In genomic region chr18:46334200-46334553, GRCh38 we compare ENCODE assay signal across 8 cellular contexts.
DNase-seq lines count a peak whose midpoint lies in the region; ATAC-seq and TF ChIP-seq lines count a peak whose summit lies in the region.

No MANE protein-coding gene starts in this region.

- H3K36me3 Mint-ChIP-seq in naive thymus-derived CD8-positive, alpha-beta T cell: no peaks in the 10 kb centered on the region

- DNase-seq in A673 (ENCODE audit: low spot score) (no peak), HL-60 (ENCODE audit: low read depth in 1 of 2, low spot score in 1 of 2) (no peak), choroid plexus epithelial cell (ENCODE audit: low read depth) (no peak), NCI-H82 treated with DMSO at 0.1 percent for 48 hours (lab: John Stamatoyannopoulos, UW; ENCODE audit: unreplicated experiment) (no peak)
- DNase-seq in naive thymus-derived CD8-positive, alpha-beta T cell: no peak

- H3K4me3 Mint-ChIP-seq in naive thymus-derived CD8-positive, alpha-beta T cell: peak overlapping the region in 7 of 10 donors; percentile 61 to 87 (median 75)

- H3K36me3 ChIP-seq in A673 (ENCODE audit: insufficient read depth, low read length, poor library complexity, severe bottlenecking): no peaks in the 10 kb centered on the region

- H3K27ac ChIP-seq in A673 (ENCODE audit: low read depth, low read length, poor library complexity, severe bottlenecking): peak overlapping the region; percentile 64
- peak overlapping the region; percentile 48 for H3K27ac ChIP-seq in HL-60 (replicated peaks)

- H3K4me3 ChIP-seq in A673 (ENCODE audit: low read depth, low read length, poor library complexity, severe bottlenecking) (peak overlapping the region; percentile 67), HL-60 (replicated peaks; ENCODE audit: insufficient read depth, low read length) (peak overlapping the region; percentile 80), choroid plexus epithelial cell (ENCODE audit: low read depth, low read length) (peak overlapping the region; percentile 52)

- intact Hi-C loops in A673 (cut with micrococcal nuclease; ENCODE audit: unreplicated experiment): no loop called here

- H3K9me3 ChIP-seq in A673 (ENCODE audit: low read depth, low read length, poor library complexity, severe bottlenecking): no peaks in the 10 kb centered on the region

- H3K4me1 Mint-ChIP-seq in naive thymus-derived CD8-positive, alpha-beta T cell: peaks cover 14 to 51% (median 30%) of the 10 kb centered on the region in 4 donors

- BruUV-seq in A673 (replicated peaks; lab: Mats Ljungman, UMichigan): no TSS peak

- H3K9me3 Mint-ChIP-seq in naive thymus-derived CD8-positive, alpha-beta T cell: no peaks in the 10 kb centered on the region

- H3K27me3 Mint-ChIP-seq in naive thymus-derived CD8-positive, alpha-beta T cell: peaks cover 28 to 79% (median 47%) of the 10 kb centered on the region in 5 donors

- TF ChIP-seq CTCF in A673 (conservative IDR thresholded peaks at IDR 0.05; ENCODE audit: low read depth, low read length): no peak
- no peak for TF ChIP-seq CTCF in HL-60 (IDR thresholded peaks at IDR 0.05; ENCODE audit: insufficient read depth, low read length)
- no peak for TF ChIP-seq CTCF in choroid plexus epithelial cell (conservative IDR thresholded peaks at IDR 0.05; ENCODE audit: low read depth, low read length)

- POLR2A ChIA-PET in A673 (lab: Charles Lee; ENCODE audit: low non-redundant PET): no interaction called here
- POLR2A ChIA-PET in naive thymus-derived CD8-positive, alpha-beta T cell (lab: Charles Lee): no interaction called here

- H3K27me3 ChIP-seq in A673 (replicated peaks; ENCODE audit: insufficient read depth, low read depth, low read length, poor library complexity) (no peaks in the 10 kb centered on the region), HL-60 (ENCODE audit: insufficient read depth, poor library complexity, severe bottlenecking) (no peaks in the 10 kb centered on the region)

- peaks cover 29% of the 10 kb centered on the region for H3K4me1 ChIP-seq in A673 (ENCODE audit: insufficient read depth, low read length, poor library complexity, severe bottlenecking)

- no peak overlapping the region for H3K27ac Mint-ChIP-seq in naive thymus-derived CD8-positive, alpha-beta T cell

- ATAC-seq in naive thymus-derived CD8-positive, alpha-beta T cell: peak in 1 of 2 donors; percentile 10
- ATAC-seq in GM21367 (IDR thresholded peaks at IDR 0.05; ENCODE audit: unreplicated experiment) (no peak), GM21447 (IDR thresholded peaks at IDR 0.05; ENCODE audit: unreplicated experiment) (no peak), GM18868 (IDR thresholded peaks at IDR 0.05; ENCODE audit: unreplicated experiment) (no peak)

- CTCF ChIA-PET in A673 (lab: Charles Lee): interaction anchor here (1.1 kb wide), 1 partner anchor 161 kb away, joined by 5 read pairs; a partner anchor contains a TSS
